Comparison of ENCODE assay signal across 1 cellular context in the genomic region with DNA sequence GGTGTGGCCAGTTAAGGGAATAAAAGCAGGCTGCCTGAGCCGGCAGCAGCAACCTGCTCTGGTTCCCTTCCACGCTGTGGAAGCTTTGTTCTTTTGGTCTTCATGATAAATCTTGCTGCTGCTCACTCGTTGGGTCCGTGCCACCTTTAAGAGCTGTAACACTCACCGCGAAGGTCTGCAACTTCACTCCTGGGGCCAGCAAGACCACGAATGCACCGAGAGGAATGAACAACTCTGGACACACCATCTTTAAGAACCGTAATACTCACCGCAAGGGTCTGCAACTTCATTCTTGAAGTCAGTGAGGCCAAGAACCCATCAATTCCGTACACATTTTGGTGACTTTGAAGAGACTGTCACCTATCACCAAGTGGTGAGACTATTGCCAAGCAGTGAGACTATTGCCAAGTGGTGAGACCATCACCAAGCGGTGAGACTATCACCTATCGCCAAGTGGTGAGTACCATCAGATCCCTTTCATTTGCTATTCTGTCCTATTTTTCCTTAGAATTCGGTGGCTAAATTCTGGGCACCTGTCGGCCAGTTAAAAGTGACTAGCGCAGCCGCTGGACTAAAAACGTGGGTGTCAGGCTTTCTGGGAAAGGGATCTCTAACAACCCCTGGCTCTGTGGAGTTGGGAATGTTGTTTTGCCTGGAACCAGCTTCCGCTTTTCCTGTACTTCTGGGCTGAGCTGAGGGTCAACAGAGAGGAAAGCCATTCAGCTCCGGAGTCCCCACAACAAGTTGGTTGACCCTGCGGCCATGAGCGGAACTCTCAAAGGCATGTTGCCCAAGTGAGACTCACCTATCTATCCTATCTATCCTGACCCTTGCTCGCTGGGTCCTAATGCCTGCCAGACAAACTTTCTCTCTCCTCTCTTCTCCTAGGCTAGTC.
TF ChIP-seq lines count a peak whose summit lies in the region.

TSS of gene DHRS2 (plus strand) at position 48 of the 895 bp plus-strand sequence. CDS start 2,501 bp downstream, outside the sequence.

TF ChIP-seq in GM23338, 12 proteins besides CTCF, POLR2A, EP300 and RAD21:
- TF ChIP-seq ZNF462 (CRISPR knock-in tag; IDR thresholded peaks at IDR 0.05) (no peak), POLR2AphosphoS5 (IDR thresholded peaks at IDR 0.05; ENCODE audit: low read depth) (no peak), ZNF114 (CRISPR knock-in tag; IDR thresholded peaks at IDR 0.05) (no peak), JUNB (IDR thresholded peaks at IDR 0.05; ENCODE audit: unreplicated experiment) (no peak), EZH2phosphoT487 (IDR thresholded peaks at IDR 0.05; ENCODE audit: unreplicated experiment) (no peak), ZNF331 (CRISPR knock-in tag; IDR thresholded peaks at IDR 0.05; ENCODE audit: low read depth) (no peak), CREB1 (CRISPR knock-in tag; IDR thresholded peaks at IDR 0.05; ENCODE audit: low read depth) (no peak), STAT1 (IDR thresholded peaks at IDR 0.05; ENCODE audit: unreplicated experiment) (no peak), EZH2 (IDR thresholded peaks at IDR 0.05; ENCODE audit: low read depth, unreplicated experiment) (no peak), NANOG (IDR thresholded peaks at IDR 0.05; ENCODE audit: borderline replicate concordance) (no peak)
- TF ChIP-seq, protein P1, sequence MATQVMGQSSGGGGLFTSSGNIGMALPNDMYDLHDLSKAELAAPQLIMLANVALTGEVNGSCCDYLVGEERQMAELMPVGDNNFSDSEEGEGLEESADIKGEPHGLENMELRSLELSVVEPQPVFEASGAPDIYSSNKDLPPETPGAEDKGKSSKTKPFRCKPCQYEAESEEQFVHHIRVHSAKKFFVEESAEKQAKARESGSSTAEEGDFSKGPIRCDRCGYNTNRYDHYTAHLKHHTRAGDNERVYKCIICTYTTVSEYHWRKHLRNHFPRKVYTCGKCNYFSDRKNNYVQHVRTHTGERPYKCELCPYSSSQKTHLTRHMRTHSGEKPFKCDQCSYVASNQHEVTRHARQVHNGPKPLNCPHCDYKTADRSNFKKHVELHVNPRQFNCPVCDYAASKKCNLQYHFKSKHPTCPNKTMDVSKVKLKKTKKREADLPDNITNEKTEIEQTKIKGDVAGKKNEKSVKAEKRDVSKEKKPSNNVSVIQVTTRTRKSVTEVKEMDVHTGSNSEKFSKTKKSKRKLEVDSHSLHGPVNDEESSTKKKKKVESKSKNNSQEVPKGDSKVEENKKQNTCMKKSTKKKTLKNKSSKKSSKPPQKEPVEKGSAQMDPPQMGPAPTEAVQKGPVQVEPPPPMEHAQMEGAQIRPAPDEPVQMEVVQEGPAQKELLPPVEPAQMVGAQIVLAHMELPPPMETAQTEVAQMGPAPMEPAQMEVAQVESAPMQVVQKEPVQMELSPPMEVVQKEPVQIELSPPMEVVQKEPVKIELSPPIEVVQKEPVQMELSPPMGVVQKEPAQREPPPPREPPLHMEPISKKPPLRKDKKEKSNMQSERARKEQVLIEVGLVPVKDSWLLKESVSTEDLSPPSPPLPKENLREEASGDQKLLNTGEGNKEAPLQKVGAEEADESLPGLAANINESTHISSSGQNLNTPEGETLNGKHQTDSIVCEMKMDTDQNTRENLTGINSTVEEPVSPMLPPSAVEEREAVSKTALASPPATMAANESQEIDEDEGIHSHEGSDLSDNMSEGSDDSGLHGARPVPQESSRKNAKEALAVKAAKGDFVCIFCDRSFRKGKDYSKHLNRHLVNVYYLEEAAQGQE (IDR thresholded peaks at IDR 0.05; ENCODE audit: unreplicated experiment), result no peak
- TF ChIP-seq, protein P2, sequence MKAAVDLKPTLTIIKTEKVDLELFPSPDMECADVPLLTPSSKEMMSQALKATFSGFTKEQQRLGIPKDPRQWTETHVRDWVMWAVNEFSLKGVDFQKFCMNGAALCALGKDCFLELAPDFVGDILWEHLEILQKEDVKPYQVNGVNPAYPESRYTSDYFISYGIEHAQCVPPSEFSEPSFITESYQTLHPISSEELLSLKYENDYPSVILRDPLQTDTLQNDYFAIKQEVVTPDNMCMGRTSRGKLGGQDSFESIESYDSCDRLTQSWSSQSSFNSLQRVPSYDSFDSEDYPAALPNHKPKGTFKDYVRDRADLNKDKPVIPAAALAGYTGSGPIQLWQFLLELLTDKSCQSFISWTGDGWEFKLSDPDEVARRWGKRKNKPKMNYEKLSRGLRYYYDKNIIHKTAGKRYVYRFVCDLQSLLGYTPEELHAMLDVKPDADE (IDR thresholded peaks at IDR 0.05), result no peak
